ENCODE assay signal across 27 cellular contexts in the genomic region with DNA sequence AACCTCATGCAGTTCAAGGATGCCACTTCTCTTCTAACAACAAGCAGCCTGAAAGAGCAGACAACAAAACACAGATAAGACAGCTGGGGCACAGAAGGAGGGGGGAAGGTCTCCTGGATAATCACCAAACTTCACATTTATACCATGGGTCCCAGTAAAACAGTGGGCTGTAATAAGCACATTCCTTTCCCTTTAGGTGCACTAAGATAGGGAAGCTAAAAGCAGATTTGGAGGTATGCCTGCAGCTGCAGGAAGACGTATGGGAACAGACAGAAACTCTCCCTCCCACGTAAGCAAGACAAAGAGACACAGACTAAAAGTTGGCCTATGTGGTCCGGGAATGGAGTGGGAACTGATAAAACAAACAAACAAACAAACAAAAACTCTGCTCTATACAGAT.
DNase-seq lines count a peak whose midpoint lies in the region; ATAC-seq, FAIRE-seq and TF ChIP-seq lines count a peak whose summit lies in the region.
"Had no signal": no experiment of that assay in that cellular context is flagged by ENCODE, and none has a peak within 500 bp of the region (broad histone marks: within the 10 kb centered on the region; RNA-seq: fewer than 3 reads in every experiment).

No MANE protein-coding gene starts in this region.

- H4K20me1 ChIP-seq in OCI-LY3 (ENCODE audit: insufficient read depth, low read length) (no peaks in the 10 kb centered on the region), H1 (replicated peaks in 1 of 2; ENCODE audit: control insufficient read depth in 1 of 2, insufficient read depth in 2 of 2, low read length in 2 of 2) (no peaks in the 10 kb centered on the region)

- H3K23ac ChIP-seq in H1 (ENCODE audit: insufficient read length): no peak overlapping the region

- no peak for DNase-seq in HFFc6
- DNase-seq in H1 (ENCODE audit: low read depth in 1 of 2, low spot score in 2 of 2): no peak
- DNase-seq in ovary: no peak
- no peak for DNase-seq in activated CD8-positive, alpha-beta memory T cell treated with anti-CD3 and anti-CD28 coated beads, Interleukin-2, amount 50 U/mL, for 48 hours
- no peak for DNase-seq in NCI-H1105 treated with DMSO at 0.1 percent for 48 hours (lab: John Stamatoyannopoulos, UW)
- DNase-seq: activated CD4-positive, alpha-beta T cell treated with anti-CD3 and anti-CD28 coated beads for 48 hours; CD8-positive, alpha-beta memory T cell; DMS153; H7; KBM-7; kidney; MV-4-11; NCI-H187; pancreas; stimulated activated CD4-positive, alpha-beta T cell treated with anti-CD3 and anti-CD28 coated beads, Interleukin-4, amount 100 ng/mL, for 4 hours; stimulated activated naive CD8-positive, alpha-beta T cell treated with anti-CD3 and anti-CD28 coated beads, Interleukin-15, amount 100 ng/mL, for 72 hours had no signal

- H3K4me2 ChIP-seq in OCI-LY3 (ENCODE audit: low read length): peak overlapping the region; percentile 43
- no peak overlapping the region for H3K4me2 ChIP-seq in H1 (ENCODE audit: insufficient read depth in 1 of 2, low read depth in 2 of 2, low read length in 2 of 2)

- ATAC-seq in GM18858 (IDR thresholded peaks at IDR 0.05; ENCODE audit: unreplicated experiment): no peak
- ATAC-seq: activated naive CD4-positive, alpha-beta T cell treated with anti-CD3 and anti-CD28 coated beads, Interleukin-2, amount 50 U/mL, for 72 hours; gastroesophageal sphincter; Panc1; pancreas; stimulated activated naive CD8-positive, alpha-beta T cell treated with anti-CD3 and anti-CD28 coated beads, Interleukin-15, amount 100 ng/mL, for 72 hours had no signal

- no peaks in the 10 kb centered on the region for H3K36me3 ChIP-seq in OCI-LY3 (replicated peaks; ENCODE audit: low read depth, low read length)
- H3K36me3 ChIP-seq in H1 (ENCODE audit: control insufficient read depth in 2 of 4, insufficient read depth in 4 of 4, low read length in 3 of 4): no peaks in the 10 kb centered on the region
- no peaks in the 10 kb centered on the region for H3K36me3 ChIP-seq in ovary
- H3K36me3 ChIP-seq: gastroesophageal sphincter, pancreas, right atrium auricular region, tibial nerve had no signal

- no peak for TF ChIP-seq RAD21 in H1 (IDR thresholded peaks at IDR 0.05 in 1 of 2, conservative IDR thresholded peaks at IDR 0.05 in 1 of 2; ENCODE audit: low read depth in 2 of 2, low read length in 2 of 2)

- H2BK5ac ChIP-seq in H1 (ENCODE audit: low read depth, low read length): no peak overlapping the region

- H3K14ac ChIP-seq in H1 (ENCODE audit: insufficient read length): no peak overlapping the region

- intact Hi-C loops in ovary (cut with DNase I): no loop called here

- 74% methylated on average over 3 of the region's 3 CpGs; no CpG with 5 or more reads in 1 of the 2 experiments for WGBS in H1 (ENCODE audit: extremely low coverage in 1 of 2, insufficient coverage in 1 of 2, insufficient read length in 1 of 2, insufficient replicate concordance in 2 of 2, low coverage in 1 of 2, low lambda C conversion rate in 2 of 2, missing lambda C conversion rate in 1 of 2), 2 experiments
- 0 to 4% (median 3%) methylated on average over 3 of the region's 3 CpGs for WGBS in ovary, 3 donors

- H3K9me3 Mint-ChIP-seq in HFFc6: no peaks in the 10 kb centered on the region

- no peak overlapping the region for H2BK12ac ChIP-seq in H1 (ENCODE audit: low read depth, low read length)

- no peak overlapping the region for H3K56ac ChIP-seq in H1 (replicated peaks; ENCODE audit: insufficient read length, low read depth, low read length)

- H3K27me3 Mint-ChIP-seq in HFFc6 (ENCODE audit: insufficient read depth): peaks cover 2% of the 10 kb centered on the region; the same call in 1 of the 2 replicates
- H3K27me3 Mint-ChIP-seq: CD8-positive, alpha-beta memory T cell; stimulated activated naive CD8-positive, alpha-beta T cell treated with anti-CD3 and anti-CD28 coated beads, Interleukin-15, amount 100 ng/mL, for 72 hours had no signal

- H2AK5ac ChIP-seq in H1 (ENCODE audit: low read depth, low read length): no peak overlapping the region

- TF ChIP-seq EP300 in H1 (IDR thresholded peaks at IDR 0.05; ENCODE audit: borderline replicate concordance in 1 of 2, low read depth in 2 of 2, low read length in 2 of 2) (no peak), ovary (IDR thresholded peaks at IDR 0.05) (no peak)

- H4K5ac ChIP-seq in H1 (ENCODE audit: insufficient read length, low read depth, low read length): no peak overlapping the region

- no peaks in the 10 kb centered on the region for H3K23me2 ChIP-seq in H1 (ENCODE audit: low read depth, low read length)

- H3K27me3 ChIP-seq in OCI-LY3 (ENCODE audit: low read depth, low read length): no peaks in the 10 kb centered on the region
- no peaks in the 10 kb centered on the region for H3K27me3 ChIP-seq in H1 (replicated peaks in 1 of 4; ENCODE audit: control insufficient read depth in 3 of 4, extremely low read depth in 1 of 4, insufficient read depth in 3 of 4, low read length in 3 of 4)
- no peaks in the 10 kb centered on the region for H3K27me3 ChIP-seq in ovary
- H3K27me3 ChIP-seq: gastroesophageal sphincter, pancreas, right atrium auricular region, tibial nerve had no signal

- H2BK15ac ChIP-seq in H1 (ENCODE audit: low read length): no peak overlapping the region

- H2BK20ac ChIP-seq in H1 (ENCODE audit: low read length): no peak overlapping the region

- no peak overlapping the region for H2BK120ac ChIP-seq in H1 (replicated peaks; ENCODE audit: low read depth, low read length)

- CTCF ChIA-PET in H1 (lab: Charles Lee; ENCODE audit: partially characterized antibody): interaction anchor here (0.6 to 1.0 kb wide), 2 partner anchors 36 to 622 kb away, joined by 3 read pairs; no protein-coding TSS in a partner anchor

- no peak overlapping the region for H4K91ac ChIP-seq in H1 (replicated peaks; ENCODE audit: insufficient read length, low read length)

- H3K27ac Mint-ChIP-seq in HFFc6: no peak overlapping the region
- H3K27ac Mint-ChIP-seq: activated naive CD4-positive, alpha-beta T cell treated with anti-CD3 and anti-CD28 coated beads, Interleukin-2, amount 50 U/mL, for 72 hours; stimulated activated naive CD8-positive, alpha-beta T cell treated with anti-CD3 and anti-CD28 coated beads, Interleukin-15, amount 100 ng/mL, for 72 hours had no signal

- H2AFZ ChIP-seq in OCI-LY3 (ENCODE audit: low read depth, low read length) (peak overlapping the region; percentile 73), H1 (ENCODE audit: low read length) (peak overlapping the region; percentile 15; the same call in 1 of the 2 replicates)

- no peak for TF ChIP-seq POLR2A in H1 (IDR thresholded peaks at IDR 0.05; ENCODE audit: control extremely low read depth in 1 of 2, low read depth in 2 of 2, low read length in 2 of 2)
- TF ChIP-seq POLR2A in ovary (IDR thresholded peaks at IDR 0.05): no peak

- peaks cover 10% of the 10 kb centered on the region; the same call in 1 of the 2 replicates for H3K4me1 Mint-ChIP-seq in HFFc6 (ENCODE audit: low read depth)
- H3K4me1 Mint-ChIP-seq: CD8-positive, alpha-beta memory T cell; stimulated activated naive CD8-positive, alpha-beta T cell treated with anti-CD3 and anti-CD28 coated beads, Interleukin-15, amount 100 ng/mL, for 72 hours had no signal

- no peak for FAIRE-seq in H1 (lab: Jason Lieb, UNC)
- FAIRE-seq: colon, G401.6, GM19239, kidney, pancreas had no signal

- H3K4me3 ChIP-seq in OCI-LY3 (ENCODE audit: low read length) (no peak overlapping the region), H1 (ENCODE audit: extremely low read depth in 1 of 4, insufficient read depth in 2 of 4, low read depth in 3 of 4, low read length in 4 of 4) (no peak overlapping the region), ovary (no peak overlapping the region)
- H3K4me3 ChIP-seq: gastroesophageal sphincter, lung, pancreas, right atrium auricular region, tibial nerve had no signal

- H3K36me3 Mint-ChIP-seq in HFFc6 (ENCODE audit: low read depth): no peaks in the 10 kb centered on the region
- H3K36me3 Mint-ChIP-seq: activated naive CD4-positive, alpha-beta T cell treated with anti-CD3 and anti-CD28 coated beads, Interleukin-2, amount 50 U/mL, for 72 hours; CD8-positive, alpha-beta memory T cell had no signal

- H3K9ac ChIP-seq in OCI-LY3 (ENCODE audit: low read length) (no peak overlapping the region), H1 (replicated peaks in 1 of 4; ENCODE audit: extremely low read depth in 1 of 4, low read depth in 3 of 4, low read length in 3 of 4) (no peak overlapping the region)

- H4K8ac ChIP-seq in H1 (ENCODE audit: extremely low read depth, insufficient read depth, low read length): no peak overlapping the region

- no peak overlapping the region for H3K27ac ChIP-seq in OCI-LY3 (ENCODE audit: low read length)
- no peak overlapping the region for H3K27ac ChIP-seq in H1 (ENCODE audit: low read depth, low read length)
- H3K27ac ChIP-seq in ovary: peak overlapping the region; percentile 52 to 58
- H3K27ac ChIP-seq: gastroesophageal sphincter, pancreas, right atrium auricular region, tibial nerve had no signal

- H3K79me2 ChIP-seq in OCI-LY3 (ENCODE audit: low read length) (no peaks in the 10 kb centered on the region), H1 (ENCODE audit: control insufficient read depth in 1 of 2, insufficient read depth in 2 of 2, low read length in 2 of 2) (no peaks in the 10 kb centered on the region)

- POLR2A ChIA-PET in H1 (lab: Charles Lee; ENCODE audit: partially characterized antibody): no interaction called here

- TF ChIP-seq CTCF in HFFc6 (IDR thresholded peaks at IDR 0.05): no peak
- TF ChIP-seq CTCF in OCI-LY3 (IDR thresholded peaks at IDR 0.05; ENCODE audit: low read depth, low read length): no peak
- no peak for TF ChIP-seq CTCF in H1 (IDR thresholded peaks at IDR 0.05; ENCODE audit: control extremely low read depth in 1 of 3, insufficient read depth in 1 of 3, low read depth in 1 of 3, low read length in 3 of 3)
- no peak for TF ChIP-seq CTCF in ovary (IDR thresholded peaks at IDR 0.05)

- peak overlapping the region; percentile 65; the same call in 1 of the 2 replicates for H3K4me3 Mint-ChIP-seq in HFFc6
- H3K4me3 Mint-ChIP-seq: CD8-positive, alpha-beta memory T cell; stimulated activated naive CD8-positive, alpha-beta T cell treated with anti-CD3 and anti-CD28 coated beads, Interleukin-15, amount 100 ng/mL, for 72 hours had no signal

- H3K18ac ChIP-seq in H1 (ENCODE audit: extremely low read depth, low read length): no peak overlapping the region

- H3K4me1 ChIP-seq in OCI-LY3 (ENCODE audit: low read length): peaks cover 2% of the 10 kb centered on the region; the same call in 1 of the 2 replicates
- no peaks in the 10 kb centered on the region for H3K4me1 ChIP-seq in H1 (replicated peaks in 1 of 4; ENCODE audit: control insufficient read depth in 3 of 4, insufficient read depth in 4 of 4, low read length in 3 of 4)
- peaks cover 3% of the 10 kb centered on the region for H3K4me1 ChIP-seq in ovary (ENCODE audit: insufficient read depth)
- H3K4me1 ChIP-seq: gastroesophageal sphincter, pancreas, right atrium auricular region, tibial nerve had no signal

- no peaks in the 10 kb centered on the region for H3K79me1 ChIP-seq in H1 (ENCODE audit: low read depth, low read length)

- H3K4ac ChIP-seq in H1 (replicated peaks; ENCODE audit: insufficient read length, low read depth, low read length): no peak overlapping the region

- H3K9me3 ChIP-seq in OCI-LY3 (ENCODE audit: insufficient read depth, low read length) (no peaks in the 10 kb centered on the region), H1 (ENCODE audit: insufficient read depth in 2 of 2, low read depth in 1 of 2, low read length in 1 of 2) (no peaks in the 10 kb centered on the region), ovary (no peaks in the 10 kb centered on the region)
- H3K9me3 ChIP-seq: gastroesophageal sphincter, pancreas, right atrium auricular region, tibial nerve had no signal

Comparison
In these comparisons a context has a peak if more than half of its experiments do, and no peak if none do; other contexts are left out.
1. H3K27ac ChIP-seq: peak in ovary (2 of 2); none in OCI-LY3 (single experiment) and H1 (single experiment).